Comparison of ENCODE assay signal across 1 cellular context in genomic region chr3:100830931-100831330, GRCh38.
TF ChIP-seq lines count a peak whose summit lies in the region.

No MANE protein-coding gene starts in this region.

TF ChIP-seq in H1, 55 proteins besides CTCF, POLR2A, EP300 and RAD21:
- TF ChIP-seq MAX (IDR thresholded peaks at IDR 0.05) = 0 out of 2 replicates have a peak, but pooled peaks have one; percentile 27
- no peak for TF ChIP-seq SP1 (IDR thresholded peaks at IDR 0.05; ENCODE audit: low read depth, low read length)
- TF ChIP-seq TBP (IDR thresholded peaks at IDR 0.05; ENCODE audit: low read depth, low read length) = no peak
